ENCODE assay signal across 17 cellular contexts in genomic region chr5:103177543-103177942, GRCh38. TPM values are rescaled to one million over a fixed set of nuclear protein-coding genes. Genes with fewer than 3 reads are reported as not detected.
DNase-seq lines count a peak whose midpoint lies in the region; ATAC-seq, FAIRE-seq and TF ChIP-seq lines count a peak whose summit lies in the region.
"Had no signal": no experiment of that assay in that cellular context is flagged by ENCODE, and none has a peak within 500 bp of the region (broad histone marks: within the 10 kb centered on the region; RNA-seq: fewer than 3 reads in every experiment).

No MANE protein-coding gene starts in this region.

- H3K4me1 ChIP-seq in GM12878 (ENCODE audit: control insufficient read depth, insufficient read depth, low read length), result no peaks in the 10 kb centered on the region
- H3K4me1 ChIP-seq: BLaER1 treated with 17β-estradiol and CSF1 and Interleukin-3, amounts not matched to agents 10 nM and 100 nM had no signal

- peaks cover 25% of the 10 kb centered on the region for H3K36me3 Mint-ChIP-seq in nephron progenitor cell (ENCODE audit: low read depth)

- WGBS in GM12878 (ENCODE audit: insufficient coverage, insufficient replicate concordance, low lambda C conversion rate, missing lambda C conversion rate), result 100% methylated on average over 4 of the region's 4 CpGs

- TF ChIP-seq RAD21 in GM12878 (IDR thresholded peaks at IDR 0.05; ENCODE audit: insufficient read depth, low read depth, low read length), result no peak

- H3K27ac Mint-ChIP-seq in nephron progenitor cell, result peak overlapping the region; percentile 47

- CTCF ChIA-PET in GM12878 (lab: Yijun Ruan, JAX), result interaction anchor here (1.0 to 1.3 kb wide), 3 partner anchors 9 to 47 kb away, joined by 3 to 5 read pairs (median 3); no protein-coding TSS in a partner anchor

- H3K4me1 Mint-ChIP-seq in nephron progenitor cell, result no peaks in the 10 kb centered on the region

- no peak overlapping the region for H2AFZ ChIP-seq in GM12878 (ENCODE audit: control insufficient read depth, low read depth, low read length)

- H3K4me3 ChIP-seq in GM12878, result no peak overlapping the region
- H3K4me3 ChIP-seq in fibroblast of mammary gland (ENCODE audit: control insufficient read depth, low read depth, low read length), result no peak overlapping the region
- H3K4me3 ChIP-seq: BLaER1 treated with 17β-estradiol and CSF1 and Interleukin-3, amounts not matched to agents 10 nM and 100 nM had no signal

- H3K9me3 ChIP-seq in GM12878 (replicated peaks; ENCODE audit: control insufficient read depth, insufficient read depth, low read length), result no peaks in the 10 kb centered on the region
- H3K9me3 ChIP-seq: BLaER1 treated with 17β-estradiol and CSF1 and Interleukin-3, amounts not matched to agents 10 nM and 100 nM had no signal

- H3K36me3 ChIP-seq in GM12878 (ENCODE audit: control insufficient read depth in 2 of 2, insufficient read depth in 2 of 2, low read length in 1 of 2), result peaks cover 0 to 5% of the 10 kb centered on the region in 2 experiments; a peak in 1 of 4 replicates

- H3K27me3 Mint-ChIP-seq in nephron progenitor cell (ENCODE audit: low read depth, poor library complexity), result no peaks in the 10 kb centered on the region
- H3K27me3 Mint-ChIP-seq: CD4-positive, CD25-positive, alpha-beta regulatory T cell had no signal

- SMC1A ChIA-PET in GM12878 (lab: Charles Lee; ENCODE audit: uncharacterized antibody, unreplicated experiment), result interaction anchor here (0.7 to 1.0 kb wide), 4 partner anchors 14 to 109 kb away, joined by 3 read pairs; no protein-coding TSS in a partner anchor

- no TSS peak for BruUV-seq in GM12878 (replicated peaks; lab: Mats Ljungman, UMichigan)

- H4K20me1 ChIP-seq in GM12878 (ENCODE audit: control insufficient read depth, insufficient read depth), result no peaks in the 10 kb centered on the region
- H4K20me1 ChIP-seq: BLaER1 treated with 17β-estradiol and CSF1 and Interleukin-3, amounts not matched to agents 10 nM and 100 nM had no signal

- ATAC-seq in GM12878 (no peak), HG03097 (IDR thresholded peaks at IDR 0.05; ENCODE audit: low FRiP score, unreplicated experiment) (no peak)
- ATAC-seq: HepG2 had no signal

- RAD21 ChIA-PET in GM12878 (lab: Charles Lee; ENCODE audit: unreplicated experiment), result interaction anchor here (2.5 kb wide), 1 partner anchor 47 kb away, joined by 8 read pairs; no protein-coding TSS in a partner anchor

- POLR2A ChIA-PET in GM12878 (lab: Charles Lee), result no interaction called here

- intact Hi-C loops in GM12878 (cut with micrococcal nuclease; ENCODE audit: unreplicated experiment), result no loop called here

- H3K27me3 ChIP-seq in GM12878 (replicated peaks in 1 of 2; ENCODE audit: control insufficient read depth in 2 of 2, insufficient read depth in 2 of 2, low read length in 1 of 2), result no peaks in the 10 kb centered on the region
- H3K27me3 ChIP-seq: BLaER1 treated with 17β-estradiol and CSF1 and Interleukin-3, amounts not matched to agents 10 nM and 100 nM had no signal

- DNase-seq in GM12892 (ENCODE audit: insufficient read length) (no peak), GM12878 (ENCODE audit: low read depth, low spot score) (no peak), fibroblast of mammary gland (ENCODE audit: low read depth) (peak; percentile 6), nephron progenitor cell (no peak), frontal cortex (ENCODE audit: low spot score in 2 of 2) (no peak), AG08396 (ENCODE audit: low spot score) (no peak)
- DNase-seq: 8988T; Calu3; CD4-positive, CD25-positive, alpha-beta regulatory T cell; DMS 273 treated with DMSO at 0.1 percent for 48 hours; Karpas-422 had no signal

- no peak overlapping the region for H3K27ac ChIP-seq in GM12878 (ENCODE audit: control insufficient read depth, insufficient read depth)
- H3K27ac ChIP-seq: BLaER1 treated with 17β-estradiol and CSF1 and Interleukin-3, amounts not matched to agents 10 nM and 100 nM had no signal

- TF ChIP-seq EP300 in GM12878 (IDR thresholded peaks at IDR 0.05; ENCODE audit: borderline replicate concordance in 1 of 2, control insufficient read depth in 1 of 2, low read depth in 2 of 2, low read length in 2 of 2), result no peak

- TF ChIP-seq POLR2A in GM12892 (IDR thresholded peaks at IDR 0.05; ENCODE audit: low read depth, low read length), result no peak
- no peak for TF ChIP-seq POLR2A in GM12878 (IDR thresholded peaks at IDR 0.05; ENCODE audit: low read depth, low read length)

- in situ Hi-C loops in GM12878 (cut with MboI), result no loop called here

- H3K9ac ChIP-seq in GM12878 (ENCODE audit: control insufficient read depth, insufficient read depth, low read length), result no peak overlapping the region
- H3K9ac ChIP-seq: BLaER1 treated with 17β-estradiol and CSF1 and Interleukin-3, amounts not matched to agents 10 nM and 100 nM had no signal

- FAIRE-seq in GM12892 (lab: Jason Lieb, UNC) (peak; percentile 17), GM12878 (lab: Jason Lieb, UNC) (peak; percentile 79), frontal cortex (lab: Jason Lieb, UNC) (no peak)
- FAIRE-seq: GM12891, H1, HepG2, HTR-8/SVneo had no signal

- H3K79me2 ChIP-seq in GM12878 (ENCODE audit: control insufficient read depth, insufficient read depth, low read length), result no peaks in the 10 kb centered on the region

- no peak overlapping the region for H3K4me2 ChIP-seq in GM12878 (ENCODE audit: control insufficient read depth, insufficient read depth)
- H3K4me2 ChIP-seq: BLaER1 treated with 17β-estradiol and CSF1 and Interleukin-3, amounts not matched to agents 10 nM and 100 nM had no signal

- TF ChIP-seq CTCF in GM12878 (IDR thresholded peaks at IDR 0.05 in 2 of 3, conservative IDR thresholded peaks at IDR 0.05 in 1 of 3; ENCODE audit: control insufficient read depth in 2 of 3, extremely low read depth in 1 of 3, insufficient read depth in 1 of 3, low read depth in 3 of 3, low read length in 3 of 3) (no peak), fibroblast of mammary gland (conservative IDR thresholded peaks at IDR 0.05; ENCODE audit: control insufficient read depth, insufficient read depth, low read depth, low read length) (no peak), nephron progenitor cell (IDR thresholded peaks at IDR 0.05) (no peak)

- no peak overlapping the region for H3K4me3 Mint-ChIP-seq in nephron progenitor cell
- H3K4me3 Mint-ChIP-seq: CD4-positive, CD25-positive, alpha-beta regulatory T cell had no signal

- no peaks in the 10 kb centered on the region for H3K9me3 Mint-ChIP-seq in nephron progenitor cell
- H3K9me3 Mint-ChIP-seq: CD4-positive, CD25-positive, alpha-beta regulatory T cell had no signal

TF ChIP-seq in GM12878, 131 proteins besides CTCF, POLR2A, EP300 and RAD21 (continues in another document):
- TF ChIP-seq HDAC2 (IDR thresholded peaks at IDR 0.05) (no peak), ZNF622 (IDR thresholded peaks at IDR 0.05) (no peak), USF1 (IDR thresholded peaks at IDR 0.05; ENCODE audit: borderline replicate concordance, extremely low read length, insufficient read depth, low read depth, low read length) (no peak), DPF2 (IDR thresholded peaks at IDR 0.05) (no peak), GABPA (IDR thresholded peaks at IDR 0.05; ENCODE audit: low read depth) (no peak)

RNA-seq across cellular contexts. Expression of gene PPIP5K2, which starts 57.4 kb away (rescaled TPM):
- 40.7 TPM for polyA plus RNA-seq in GM12892 (2012; ENCODE audit: missing spikeins)
- 165 and 207 TPM in 2 replicates for total RNA-seq in GM12878 (2013; cell fraction: nucleolus; rRNA removed)
- total RNA-seq in GM12878 (2014; rRNA removed) (47.7 and 64.6 TPM in 2 replicates), GM12878 (2014; rRNA removed; fragmentation: Illumina TruSeq; extraction: Trizol) (63.8 and 66.0 TPM in 2 replicates), GM12878 (2021) (66.1 and 66.5 TPM in 2 replicates), frontal cortex (112 TPM)
- 14.1 TPM for polyA plus RNA-seq in GM12878 (2011; ENCODE audit: low read depth)
- polyA plus RNA-seq in GM12878 (2011; rRNA removed) (73.8 and 119 TPM in 2 replicates), GM12878 (2014; fragmentation: Illumina TruSeq; extraction: Trizol) (51.3 and 53.7 TPM in 2 replicates), GM12878 (2014; fragmentation: Nextera tagmentation; extraction: Ambion mirVana) (10 to 100 TPM; 33.4 to 41.2 TPM), GM12878 (2014; rRNA removed) (26.7 and 27.7 TPM in 2 replicates), GM12878 (2016; fragmentation: Nextera tagmentation; extraction: Ambion mirVana) (10 to 100 TPM; 79.7 to 87.3 TPM)
- polyA plus RNA-seq in GM12878 (2011; cell fraction: cytosol; rRNA removed), result 23.0 and 25.0 TPM in 2 replicates
- polyA plus RNA-seq in GM12878 (2011; cell fraction: nucleus; rRNA removed), result 46.7 and 48.6 TPM in 2 replicates
- 19.4 and 25.6 TPM in 2 replicates for polyA plus RNA-seq in GM12878 (2012)
- 54.7 and 72.7 TPM in 2 replicates for polyA minus RNA-seq in GM12878 (2011; rRNA and poly(A)+ RNA removed)
- 23.0 and 34.9 TPM in 2 replicates for polyA minus RNA-seq in GM12878 (2011; cell fraction: cytosol; rRNA and poly(A)+ RNA removed)
- polyA minus RNA-seq in GM12878 (2011; cell fraction: nucleus; rRNA and poly(A)+ RNA removed), result 73.1 and 138 TPM in 2 replicates

RNA-seq across cellular contexts. Expression of gene GIN1, which starts 57.6 kb away (rescaled TPM):
- polyA plus RNA-seq in GM12892 (2012; ENCODE audit: missing spikeins), result 3.2 TPM
- total RNA-seq in GM12878 (2013; cell fraction: nucleolus; rRNA removed), result 29.6 and 33.4 TPM in 2 replicates
- total RNA-seq in GM12878 (2014; rRNA removed) (4.7 and 6.3 TPM in 2 replicates), GM12878 (2014; rRNA removed; fragmentation: Illumina TruSeq; extraction: Trizol) (5.9 and 7.9 TPM in 2 replicates), GM12878 (2021) (3.4 and 7.2 TPM in 2 replicates), frontal cortex (16.3 TPM)
- polyA plus RNA-seq in GM12878 (2011; ENCODE audit: low read depth), result 0.91 TPM
- polyA plus RNA-seq in GM12878 (2011; rRNA removed) (8.5 and 15.1 TPM in 2 replicates), GM12878 (2014; fragmentation: Illumina TruSeq; extraction: Trizol) (6.3 and 11.6 TPM in 2 replicates), GM12878 (2014; fragmentation: Nextera tagmentation; extraction: Ambion mirVana) (1 to 10 TPM; 5.3 to 7.6 TPM), GM12878 (2014; rRNA removed) (1.6 and 3.3 TPM in 2 replicates), GM12878 (2016; fragmentation: Nextera tagmentation; extraction: Ambion mirVana) (1 to 10 TPM; 8.8 to 9.7 TPM)
- 1.8 and 2.2 TPM in 2 replicates for polyA plus RNA-seq in GM12878 (2011; cell fraction: cytosol; rRNA removed)
- 4.2 and 4.3 TPM in 2 replicates for polyA plus RNA-seq in GM12878 (2011; cell fraction: nucleus; rRNA removed)
- 3.9 and 4.2 TPM in 2 replicates for polyA plus RNA-seq in GM12878 (2012)
- 6.4 and 8.4 TPM in 2 replicates for polyA minus RNA-seq in GM12878 (2011; rRNA and poly(A)+ RNA removed)
- polyA minus RNA-seq in GM12878 (2011; cell fraction: cytosol; rRNA and poly(A)+ RNA removed), result 1.2 and 3.0 TPM in 2 replicates
- 14.0 and 17.5 TPM in 2 replicates for polyA minus RNA-seq in GM12878 (2011; cell fraction: nucleus; rRNA and poly(A)+ RNA removed)
